Comparison of ENCODE assay signal across 2 cellular contexts in genomic region chr12:546920-547845, GRCh38.
TF ChIP-seq lines count a peak whose summit lies in the region.

No MANE protein-coding gene starts in this region.

TF ChIP-seq in GM23338, 12 proteins besides CTCF, POLR2A, EP300 and RAD21:
- TF ChIP-seq STAT1 (IDR thresholded peaks at IDR 0.05; ENCODE audit: unreplicated experiment): no peak
- no peak for TF ChIP-seq REST (IDR thresholded peaks at IDR 0.05; ENCODE audit: unreplicated experiment)
- no peak for TF ChIP-seq ZNF462 (CRISPR knock-in tag; IDR thresholded peaks at IDR 0.05)
- TF ChIP-seq JUNB (IDR thresholded peaks at IDR 0.05; ENCODE audit: unreplicated experiment): no peak
- TF ChIP-seq ZNF331 (CRISPR knock-in tag; IDR thresholded peaks at IDR 0.05; ENCODE audit: low read depth): no peak
- no peak for TF ChIP-seq EZH2 (IDR thresholded peaks at IDR 0.05; ENCODE audit: low read depth, unreplicated experiment)
- no peak for TF ChIP-seq ZNF114 (CRISPR knock-in tag; IDR thresholded peaks at IDR 0.05)
- TF ChIP-seq EZH2phosphoT487 (IDR thresholded peaks at IDR 0.05; ENCODE audit: unreplicated experiment): no peak
- no peak for TF ChIP-seq ETS1 (IDR thresholded peaks at IDR 0.05)
- TF ChIP-seq NANOG (IDR thresholded peaks at IDR 0.05; ENCODE audit: borderline replicate concordance): no peak
- no peak for TF ChIP-seq POLR2AphosphoS5 (IDR thresholded peaks at IDR 0.05; ENCODE audit: low read depth)
- no peak for TF ChIP-seq CREB1 (CRISPR knock-in tag; IDR thresholded peaks at IDR 0.05; ENCODE audit: low read depth)

TF ChIP-seq in H1, 55 proteins besides CTCF, POLR2A, EP300 and RAD21:
- TF ChIP-seq ATF3 (IDR thresholded peaks at IDR 0.05; ENCODE audit: insufficient read depth, low read depth, low read length) (0 out of 2 replicates have a peak, but pooled peaks have one; percentile 27), SIN3A (conservative IDR thresholded peaks at IDR 0.05 in 1 of 2, IDR thresholded peaks at IDR 0.05 in 1 of 2; ENCODE audit: low read depth in 1 of 2, low read length in 2 of 2) (0 out of 4 replicates have a peak, but pooled peaks of 1 of the 2 experiments have one; percentile 17), CTBP2 (IDR thresholded peaks at IDR 0.05; ENCODE audit: borderline replicate concordance, insufficient read depth, insufficient read length, low read length) (no peak), KDM1A (IDR thresholded peaks at IDR 0.05; ENCODE audit: borderline replicate concordance, low read length) (0 out of 2 replicates have a peak, but pooled peaks have one; percentile 48), MAX (IDR thresholded peaks at IDR 0.05) (peak; percentile 30; the same call in 1 of the 2 replicates), TAF7 (optimal IDR thresholded peaks at IDR 0.05; ENCODE audit: borderline replicate concordance, low read depth, low read length) (peak; percentile 83), RFX5 (IDR thresholded peaks at IDR 0.05; ENCODE audit: borderline replicate concordance, low read depth, low read length) (no peak), CREB1 (IDR thresholded peaks at IDR 0.05) (0 out of 2 replicates have a peak, but pooled peaks have one; percentile 36), SP4 (IDR thresholded peaks at IDR 0.05; ENCODE audit: low read length) (0 out of 2 replicates have a peak, but pooled peaks have one; percentile 38), CHD1 (IDR thresholded peaks at IDR 0.05; ENCODE audit: low read depth, low read length) (no peak)
